In genomic region chr12:30019386-30020140, GRCh38 we compare ENCODE assay signal across 24 cellular contexts.
DNase-seq lines count a peak whose midpoint lies in the region; ATAC-seq and TF ChIP-seq lines count a peak whose summit lies in the region.
"Had no signal": no experiment of that assay in that cellular context is flagged by ENCODE, and none has a peak within 500 bp of the region (broad histone marks: within the 10 kb centered on the region; RNA-seq: fewer than 3 reads in every experiment).

No MANE protein-coding gene starts in this region.

- H2AK5ac ChIP-seq in mesenchymal stem cell (ENCODE audit: low read length, severe bottlenecking): no peak overlapping the region

- H3K79me1 ChIP-seq in mesenchymal stem cell (replicated peaks; ENCODE audit: low read length, poor library complexity, severe bottlenecking): no peaks in the 10 kb centered on the region

- no peak overlapping the region for H3K27ac ChIP-seq in mesenchymal stem cell (ENCODE audit: low read length, poor library complexity, severe bottlenecking)
- H3K27ac ChIP-seq: BLaER1 treated with 17β-estradiol and CSF1 and Interleukin-3, amounts not matched to agents 10 nM and 100 nM; cardiac muscle cell; RWPE1; skin epidermis; testis had no signal

- H2AFZ ChIP-seq in mesenchymal stem cell (ENCODE audit: low read depth, low read length): no peak overlapping the region

- ATAC-seq in SK-N-SH treated with all-trans-retinoic acid at 6 μM for 48 hours (peak; percentile 53; the same call in 2 of the 3 replicates), GM19324 (IDR thresholded peaks at IDR 0.05; ENCODE audit: low FRiP score, unreplicated experiment) (no peak)
- ATAC-seq: activated T-cell treated with anti-CD3 and anti-CD28 coated beads, Interleukin-2, amount 50 U/mL, for 4 hours; left cardiac atrium; stimulated activated effector memory CD8-positive, alpha-beta T cell treated with anti-CD3 and anti-CD28 coated beads, Interleukin-12 subunit alpha, Interleukin-12 subunit beta, amount 100 ng/mL, for 72 hours had no signal

- 31% methylated on average over 4 of the region's 4 CpGs for WGBS in mesenchymal stem cell

- no peak overlapping the region for H3K4me3 ChIP-seq in mesenchymal stem cell (ENCODE audit: insufficient read depth in 1 of 2, low read depth in 1 of 2, low read length in 2 of 2)
- H3K4me3 ChIP-seq: BLaER1 treated with 17β-estradiol and CSF1 and Interleukin-3, amounts not matched to agents 10 nM and 100 nM; cardiac muscle cell; skin epidermis; testis had no signal

- no peak overlapping the region for H3K23ac ChIP-seq in mesenchymal stem cell (ENCODE audit: low read length in 2 of 2)

- H3K36me3 ChIP-seq in mesenchymal stem cell (ENCODE audit: control insufficient read depth in 1 of 2, insufficient read depth in 2 of 2, low read depth in 1 of 2, low read length in 2 of 2): no peaks in the 10 kb centered on the region
- H3K36me3 ChIP-seq: BLaER1 treated with 17β-estradiol and CSF1 and Interleukin-3, amounts not matched to agents 10 nM and 100 nM; cardiac muscle cell had no signal

- no peaks in the 10 kb centered on the region for H3K9me3 ChIP-seq in mesenchymal stem cell (ENCODE audit: control insufficient read depth, low read length)
- H3K9me3 ChIP-seq: testis had no signal

- H3K4me2 ChIP-seq in mesenchymal stem cell (ENCODE audit: low read length, poor library complexity, severe bottlenecking): peak overlapping the region; percentile 35
- H3K4me2 ChIP-seq: BLaER1 treated with 17β-estradiol and CSF1 and Interleukin-3, amounts not matched to agents 10 nM and 100 nM had no signal

- H3K9ac ChIP-seq in mesenchymal stem cell (ENCODE audit: low read length): no peak overlapping the region
- H3K9ac ChIP-seq: BLaER1 treated with 17β-estradiol and CSF1 and Interleukin-3, amounts not matched to agents 10 nM and 100 nM had no signal

- no peaks in the 10 kb centered on the region for H3K4me1 ChIP-seq in mesenchymal stem cell (ENCODE audit: control insufficient read depth, insufficient read depth, low read depth, low read length)
- H3K4me1 ChIP-seq: BLaER1 treated with 17β-estradiol and CSF1 and Interleukin-3, amounts not matched to agents 10 nM and 100 nM; testis had no signal

- H2BK12ac ChIP-seq in mesenchymal stem cell (ENCODE audit: low read length in 2 of 2): peak overlapping the region; percentile 18 to 67

- no peak overlapping the region for H3K18ac ChIP-seq in mesenchymal stem cell (ENCODE audit: low read depth in 1 of 2, low read length in 2 of 2)

- H3K14ac ChIP-seq in mesenchymal stem cell (ENCODE audit: low read length in 2 of 2): no peak overlapping the region

- peak overlapping the region in 1 of 2 experiments; percentile 76 for H3K4ac ChIP-seq in mesenchymal stem cell (ENCODE audit: low read depth in 1 of 2, low read length in 2 of 2)

- no peaks in the 10 kb centered on the region for H3K27me3 ChIP-seq in mesenchymal stem cell (ENCODE audit: control insufficient read depth in 1 of 2, insufficient read depth in 1 of 2, low read length in 2 of 2)
- H3K27me3 ChIP-seq: BLaER1 treated with 17β-estradiol and CSF1 and Interleukin-3, amounts not matched to agents 10 nM and 100 nM; cardiac muscle cell; testis had no signal

- H2BK120ac ChIP-seq in mesenchymal stem cell (ENCODE audit: low read depth, low read length): no peak overlapping the region

- no peak overlapping the region for H2BK15ac ChIP-seq in mesenchymal stem cell (ENCODE audit: low read depth, poor library complexity, severe bottlenecking)

- DNase-seq in COLO668 (lab: John Stamatoyannopoulos, UW; ENCODE audit: unreplicated experiment): peak; percentile 12
- peak; percentile 18 for DNase-seq in NCI-H2171 (lab: John Stamatoyannopoulos, UW)
- peak; percentile 69 for DNase-seq in mesenchymal stem cell
- DNase-seq in NCI-H1417 treated with DMSO at 0.1 percent for 48 hours (lab: John Stamatoyannopoulos, UW): no peak
- no peak for DNase-seq in activated effector memory CD4-positive, alpha-beta T cell treated with Interleukin-2 at 50 U/mL for 16 hours
- no peak for DNase-seq in NCI-H510A treated with DMSO at 0.1 percent for 48 hours (lab: John Stamatoyannopoulos, UW)
- DNase-seq: activated CD4-positive, alpha-beta T cell treated with anti-CD3 and anti-CD28 coated beads for 48 hours; activated naive CD4-positive, alpha-beta T cell treated with Interleukin-2 at 50 U/mL for 16 hours; activated T-cell treated with anti-CD3 and anti-CD28 coated beads, Interleukin-2, amount 50 U/mL, for 4 hours; amygdala; H9; head of caudate nucleus; left cardiac atrium; NCI-H2081; NCI-H446 treated with DMSO at 0.1 percent for 48 hours; nucleus accumbens; testis had no signal

- no peak overlapping the region for H4K8ac ChIP-seq in mesenchymal stem cell (ENCODE audit: low read length)

- no peak overlapping the region for H4K91ac ChIP-seq in mesenchymal stem cell (ENCODE audit: low read length)

- no peak overlapping the region for H2BK5ac ChIP-seq in mesenchymal stem cell (ENCODE audit: low read depth, low read length, poor library complexity, severe bottlenecking)

TF ChIP-seq in SK-N-SH treated with all-trans-retinoic acid at 6 μM for 48 hours, 23 proteins besides CTCF, POLR2A, EP300 and RAD21:
- TF ChIP-seq SNAI2 (CRISPR knock-in tag; IDR thresholded peaks at IDR 0.05): no peak
- peak; percentile 76 for TF ChIP-seq TCF4 (CRISPR knock-in tag; IDR thresholded peaks at IDR 0.05; ENCODE audit: borderline replicate concordance)
- TF ChIP-seq GLIS3 (CRISPR knock-in tag; IDR thresholded peaks at IDR 0.05): no peak
- peak; percentile 53 for TF ChIP-seq ISL1 (CRISPR knock-in tag; IDR thresholded peaks at IDR 0.05)
- TF ChIP-seq, protein P1, sequence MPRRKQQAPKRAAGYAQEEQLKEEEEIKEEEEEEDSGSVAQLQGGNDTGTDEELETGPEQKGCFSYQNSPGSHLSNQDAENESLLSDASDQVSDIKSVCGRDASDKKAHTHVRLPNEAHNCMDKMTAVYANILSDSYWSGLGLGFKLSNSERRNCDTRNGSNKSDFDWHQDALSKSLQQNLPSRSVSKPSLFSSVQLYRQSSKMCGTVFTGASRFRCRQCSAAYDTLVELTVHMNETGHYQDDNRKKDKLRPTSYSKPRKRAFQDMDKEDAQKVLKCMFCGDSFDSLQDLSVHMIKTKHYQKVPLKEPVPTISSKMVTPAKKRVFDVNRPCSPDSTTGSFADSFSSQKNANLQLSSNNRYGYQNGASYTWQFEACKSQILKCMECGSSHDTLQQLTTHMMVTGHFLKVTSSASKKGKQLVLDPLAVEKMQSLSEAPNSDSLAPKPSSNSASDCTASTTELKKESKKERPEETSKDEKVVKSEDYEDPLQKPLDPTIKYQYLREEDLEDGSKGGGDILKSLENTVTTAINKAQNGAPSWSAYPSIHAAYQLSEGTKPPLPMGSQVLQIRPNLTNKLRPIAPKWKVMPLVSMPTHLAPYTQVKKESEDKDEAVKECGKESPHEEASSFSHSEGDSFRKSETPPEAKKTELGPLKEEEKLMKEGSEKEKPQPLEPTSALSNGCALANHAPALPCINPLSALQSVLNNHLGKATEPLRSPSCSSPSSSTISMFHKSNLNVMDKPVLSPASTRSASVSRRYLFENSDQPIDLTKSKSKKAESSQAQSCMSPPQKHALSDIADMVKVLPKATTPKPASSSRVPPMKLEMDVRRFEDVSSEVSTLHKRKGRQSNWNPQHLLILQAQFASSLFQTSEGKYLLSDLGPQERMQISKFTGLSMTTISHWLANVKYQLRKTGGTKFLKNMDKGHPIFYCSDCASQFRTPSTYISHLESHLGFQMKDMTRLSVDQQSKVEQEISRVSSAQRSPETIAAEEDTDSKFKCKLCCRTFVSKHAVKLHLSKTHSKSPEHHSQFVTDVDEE (CRISPR knock-in tag; IDR thresholded peaks at IDR 0.05): peak; percentile 72; the same call in 1 of the 2 replicates

Comparison
In these comparisons a context has a peak if more than half of its experiments do, and no peak if none do; other contexts are left out.
1. DNase-seq: peak in COLO668 (single experiment), NCI-H2171 (single experiment) and mesenchymal stem cell (single experiment); none in NCI-H1417 treated with DMSO at 0.1 percent for 48 hours (single experiment), activated effector memory CD4-positive, alpha-beta T cell treated with Interleukin-2 at 50 U/mL for 16 hours (single experiment) and NCI-H510A treated with DMSO at 0.1 percent for 48 hours (single experiment).